In the genomic region with DNA sequence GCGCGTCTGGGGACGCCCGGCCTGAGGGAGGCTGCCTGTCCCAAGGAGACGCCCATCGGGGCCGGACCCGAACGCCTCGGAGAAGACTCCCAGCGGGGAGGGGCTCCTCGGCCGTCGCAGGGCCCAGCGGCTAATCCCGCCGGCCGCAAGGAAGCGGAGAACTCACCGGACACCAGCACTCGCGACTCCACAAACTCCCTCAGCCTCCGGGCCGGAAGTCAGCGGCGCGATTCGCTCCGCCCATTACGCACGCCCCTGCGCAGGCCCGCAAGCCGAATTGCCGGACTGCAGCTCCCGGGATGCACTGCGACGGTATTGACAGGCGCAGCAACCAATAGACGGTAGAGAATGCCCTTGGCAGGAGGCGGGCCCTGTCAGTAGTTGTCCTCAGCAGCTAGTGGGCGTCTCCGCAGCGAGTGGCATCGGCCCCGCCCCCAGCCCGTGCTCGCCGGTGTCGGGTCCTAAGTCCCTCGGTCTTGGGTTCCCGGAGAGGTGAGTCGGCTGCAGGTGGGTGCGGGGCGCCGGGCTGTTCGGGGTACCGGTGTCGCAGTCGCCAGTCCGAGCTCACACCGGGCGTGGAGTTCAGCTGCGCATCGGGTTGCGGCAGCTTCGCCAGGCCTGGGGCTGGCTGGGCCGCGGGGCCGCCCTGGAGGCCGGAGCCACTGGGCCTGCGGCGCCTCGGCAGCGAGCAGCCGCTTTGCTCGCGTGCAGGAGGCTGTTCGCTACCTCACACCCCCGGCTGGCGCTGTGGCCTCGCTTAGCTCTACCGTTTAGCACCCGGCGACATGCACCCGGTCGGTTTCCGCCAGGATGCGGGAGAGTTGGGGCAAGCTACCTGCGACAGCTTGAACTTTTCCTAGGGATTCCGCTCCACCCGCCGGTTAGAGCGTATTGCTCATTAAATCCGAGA, we compare ENCODE assay signal across 8 cellular contexts. TPM values are rescaled to one million over a fixed set of nuclear protein-coding genes. Genes with fewer than 3 reads are reported as not detected.
DNase-seq lines count a peak whose midpoint lies in the region; ATAC-seq and TF ChIP-seq lines count a peak whose summit lies in the region.

A gene (plus strand): TSS at position 437 of the 910 bp plus-strand sequence. CDS start 790 bp downstream, outside the sequence.
A gene (minus strand): TSS at position 226 of the 910 bp plus-strand sequence. CDS start 3,447 bp downstream, outside the sequence.

- 0% methylated on average over 21 of the region's 95 CpGs for WGBS in right lobe of liver (ENCODE audit: insufficient coverage, low coverage, low lambda C conversion rate, missing lambda C conversion rate)

- peaks cover 0 to 8% (median 2%) of the 10 kb centered on the region in 4 donors for H3K9me3 ChIP-seq in right lobe of liver

- intact Hi-C loops in right lobe of liver (cut with DNase I) = no loop called here

- peak; percentile 83 for TF ChIP-seq POLR2A in right lobe of liver (IDR thresholded peaks at IDR 0.05)

- H3K36me3 ChIP-seq in right lobe of liver = peaks cover 0 to 22% (median 11%) of the 10 kb centered on the region in 4 donors

- TF ChIP-seq CTCF in right lobe of liver (IDR thresholded peaks at IDR 0.05) = peak in 2 of 4 donors; percentile 14 to 21

- ATAC-seq in GM19395 (IDR thresholded peaks at IDR 0.05; ENCODE audit: unreplicated experiment) = peak; percentile 93
- ATAC-seq in HG03565 (IDR thresholded peaks at IDR 0.05; ENCODE audit: unreplicated experiment) = peak; percentile 97
- peak; percentile 99 to 100 (median 100) for ATAC-seq in right lobe of liver

- H3K4me1 ChIP-seq in right lobe of liver = peaks cover 0 to 13% (median 4%) of the 10 kb centered on the region in 4 donors

- peak within 1 kb of the TSS; percentile 48 to 88 (median 69) for H3K27ac ChIP-seq in right lobe of liver

- DNase-seq in CD1c-positive myeloid dendritic cell (ENCODE audit: extremely low spot score) (peak; percentile 99), NCI-H774 (lab: John Stamatoyannopoulos, UW) (peak; percentile 97), dermis microvascular lymphatic vessel endothelial cell (ENCODE audit: low read depth in 2 of 2) (peak; percentile 98 to 100), right lobe of liver (peak; percentile 98 to 100 (median 99))
- peak; percentile 97 to 98 for DNase-seq in activated CD4-positive, alpha-beta T cell treated with anti-CD3 and anti-CD28 coated beads, Interleukin-2, amount 50 U/mL, for 4 hours
- peak; percentile 97 to 99 for DNase-seq in stimulated activated CD4-positive, alpha-beta T cell treated with anti-CD3 and anti-CD28 coated beads, Interleukin-4, amount 100 ng/mL, for 4 hours

- H3K4me3 ChIP-seq in right lobe of liver = peak within 1 kb of the TSS; percentile 91 to 97 (median 93)

- no peaks in the 10 kb centered on the region for H3K27me3 ChIP-seq in right lobe of liver

RNA-seq across cellular contexts. Expression of the first gene that starts in this region (rescaled TPM):
- total RNA-seq in dermis microvascular lymphatic vessel endothelial cell (5.0 and 7.1 TPM in 2 replicates), right lobe of liver (1 to 10 TPM; 3.4 to 5.3 (median 4.1) TPM)

RNA-seq across cellular contexts. Expression of the second gene that starts in this region (rescaled TPM):
- total RNA-seq in dermis microvascular lymphatic vessel endothelial cell (7.4 and 10.9 TPM in 2 replicates), right lobe of liver (1 to 10 TPM; 5.0 to 7.5 (median 5.6) TPM)

Comparison
In these comparisons a context has a peak if more than half of its experiments do, and no peak if none do; other contexts are left out.
1. Peak in every context shown above with its lines: DNase-seq, ATAC-seq, H3K4me3 ChIP-seq and H3K27ac ChIP-seq.